In the genomic region with DNA sequence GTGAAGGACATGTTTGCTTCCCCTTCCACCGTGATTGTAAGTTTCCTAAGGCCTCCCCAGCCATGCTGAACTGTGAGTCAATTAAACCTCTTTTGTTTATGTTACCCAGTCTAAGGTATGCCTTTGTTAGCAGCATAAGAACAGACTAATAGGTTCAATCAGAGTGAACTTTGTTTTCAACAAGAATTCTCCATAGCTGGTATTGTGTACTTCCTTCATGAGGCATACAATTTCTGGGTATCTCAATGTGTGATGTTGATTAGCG, we compare ENCODE assay signal across 16 cellular contexts.
DNase-seq lines count a peak whose midpoint lies in the region; ATAC-seq, FAIRE-seq and TF ChIP-seq lines count a peak whose summit lies in the region.
"Had no signal": no experiment of that assay in that cellular context is flagged by ENCODE, and none has a peak within 500 bp of the region (broad histone marks: within the 10 kb centered on the region; RNA-seq: fewer than 3 reads in every experiment).

No MANE protein-coding gene starts in this region.

- POLR2A ChIA-PET in activated B cell treated with CpG ODN at 0.5 μM for 24 hours (lab: Charles Lee) = no interaction called here

- WGBS in spleen, 5 donors = 51 to 64% (median 59%) methylated on average over 2 of the region's 2 CpGs

- H3K4me1 ChIP-seq in lower lobe of right lung (no peaks in the 10 kb centered on the region), spleen (peaks cover 0 to 8% (median 0%) of the 10 kb centered on the region in 6 donors), kidney (ENCODE audit: control insufficient read depth in 1 of 2, insufficient read depth in 1 of 2, low read depth in 1 of 2, low read length in 2 of 2) (no peaks in the 10 kb centered on the region)
- H3K4me1 ChIP-seq: A549, BLaER1 had no signal

- H3K36me3 Mint-ChIP-seq in activated B cell treated with CpG ODN at 0.5 μM for 24 hours (ENCODE audit: low read depth) = peaks cover 6% of the 10 kb centered on the region

- ATAC-seq in activated B cell treated with CpG ODN at 0.5 μM for 24 hours (ENCODE audit: low read depth) = no peak
- no peak for ATAC-seq in lower lobe of right lung
- ATAC-seq: A549 had no signal

- peak overlapping the region; percentile 27 for H3K27ac Mint-ChIP-seq in activated B cell treated with CpG ODN at 0.5 μM for 24 hours
- H3K27ac Mint-ChIP-seq: CD4-positive, alpha-beta T cell had no signal

- H3K27me3 Mint-ChIP-seq in activated B cell treated with CpG ODN at 0.5 μM for 24 hours = no peaks in the 10 kb centered on the region
- H3K27me3 Mint-ChIP-seq: CD4-positive, alpha-beta T cell had no signal

- no peak overlapping the region for H3K9ac ChIP-seq in kidney (ENCODE audit: low read length in 2 of 2)
- H3K9ac ChIP-seq: BLaER1 had no signal

- no peak for TF ChIP-seq CTCF in activated B cell treated with CpG ODN at 0.5 μM for 24 hours (IDR thresholded peaks at IDR 0.05)
- TF ChIP-seq CTCF in lower lobe of right lung (IDR thresholded peaks at IDR 0.05) = no peak
- TF ChIP-seq CTCF in spleen (IDR thresholded peaks at IDR 0.05 in 8 of 11, conservative IDR thresholded peaks at IDR 0.05 in 3 of 11) = no peak
- no peak for TF ChIP-seq CTCF in kidney (IDR thresholded peaks at IDR 0.05; ENCODE audit: borderline replicate concordance, extremely low read depth, insufficient read depth)

- CTCF ChIA-PET in activated B cell treated with CpG ODN at 0.5 μM for 24 hours (lab: Charles Lee) = no interaction called here

- no peak overlapping the region for H3K4me3 Mint-ChIP-seq in activated B cell treated with CpG ODN at 0.5 μM for 24 hours
- H3K4me3 Mint-ChIP-seq: CD4-positive, alpha-beta T cell had no signal

- H3K27ac ChIP-seq in lower lobe of right lung = no peak overlapping the region
- H3K27ac ChIP-seq in spleen = peak overlapping the region in 7 of 8 donors; percentile 7 to 83 (median 32)
- no peak overlapping the region for H3K27ac ChIP-seq in kidney (ENCODE audit: low read depth in 2 of 2, low read length in 2 of 2)
- H3K27ac ChIP-seq: A549, BLaER1 had no signal

- H3K27me3 ChIP-seq in lower lobe of right lung (ENCODE audit: low read depth) (no peaks in the 10 kb centered on the region), spleen (replicated peaks in 1 of 7) (no peaks in the 10 kb centered on the region)
- H3K27me3 ChIP-seq: BLaER1 had no signal

- intact Hi-C loops in activated B cell treated with CpG ODN at 0.5 μM for 24 hours (cut with micrococcal nuclease) = no loop called here
- intact Hi-C loops in lower lobe of right lung (cut with DNase I) = no loop called here
- intact Hi-C loops in spleen (cut with DNase I; ENCODE audit: low total_unique reads) = no loop called here
- intact Hi-C loops in kidney (cut with DNase I) = no loop called here

- H3K36me3 ChIP-seq in lower lobe of right lung (no peaks in the 10 kb centered on the region), spleen (no peaks in the 10 kb centered on the region), kidney (ENCODE audit: control insufficient read depth in 1 of 2, insufficient read depth in 2 of 2, low read length in 2 of 2) (no peaks in the 10 kb centered on the region)
- H3K36me3 ChIP-seq: BLaER1 had no signal

- DNase-seq in H4 (ENCODE audit: low spot score) (peak; percentile 8), activated B cell treated with CpG ODN at 0.5 μM for 24 hours (no peak), lower lobe of right lung (peak; percentile 14), spleen (no peak), kidney (no peak), AML-193 (lab: John Stamatoyannopoulos, UW) (no peak), HCEC 1CT (no peak)
- no peak for DNase-seq in stimulated activated CD4-positive, alpha-beta T cell treated with anti-CD3 and anti-CD28 coated beads, Interleukin-1b, Interleukin-23, amount 100 ng/mL, for 48 hours
- DNase-seq: Calu3; CD4-positive, alpha-beta T cell; DMS 273 treated with DMSO at 0.1 percent for 48 hours; GOT3; IMR-90 had no signal

- H3K9me3 Mint-ChIP-seq in activated B cell treated with CpG ODN at 0.5 μM for 24 hours = peaks cover 12% of the 10 kb centered on the region

- no peak for TF ChIP-seq POLR2A in spleen (IDR thresholded peaks at IDR 0.05)

- FAIRE-seq in kidney (lab: Jason Lieb, UNC) = no peak
- FAIRE-seq: A549, GM12891 had no signal

- no peaks in the 10 kb centered on the region for H3K9me3 ChIP-seq in lower lobe of right lung
- peaks cover 0 to 8% (median 0%) of the 10 kb centered on the region in 8 donors for H3K9me3 ChIP-seq in spleen
- H3K9me3 ChIP-seq in kidney (ENCODE audit: control insufficient read depth in 1 of 2, low read length in 2 of 2) = no peaks in the 10 kb centered on the region
- H3K9me3 ChIP-seq: A549, BLaER1 had no signal

- peaks cover 34% of the 10 kb centered on the region for H3K4me1 Mint-ChIP-seq in activated B cell treated with CpG ODN at 0.5 μM for 24 hours

- H3K4me3 ChIP-seq in lower lobe of right lung = no peak overlapping the region
- peak overlapping the region in 1 of 8 donors; percentile 10 for H3K4me3 ChIP-seq in spleen
- no peak overlapping the region for H3K4me3 ChIP-seq in kidney (ENCODE audit: low read length in 2 of 2)
- H3K4me3 ChIP-seq: A549, BLaER1 had no signal

Comparison
In these comparisons a context has a peak if more than half of its experiments do, and no peak if none do; other contexts are left out.
1. DNase-seq: peak in H4 (single experiment) and lower lobe of right lung (single experiment); none in activated B cell treated with CpG ODN at 0.5 μM for 24 hours (single experiment), spleen (single experiment), kidney (single experiment), AML-193 (0 of 2), stimulated activated CD4-positive, alpha-beta T cell treated with anti-CD3 and anti-CD28 coated beads, Interleukin-1b, Interleukin-23, amount 100 ng/mL, for 48 hours (single experiment) and HCEC 1CT (single experiment).
2. H3K27ac ChIP-seq: peak in spleen (7 of 8); none in lower lobe of right lung (single experiment) and kidney (0 of 2).